ENCODE assay signal across 35 cellular contexts in the genomic region with DNA sequence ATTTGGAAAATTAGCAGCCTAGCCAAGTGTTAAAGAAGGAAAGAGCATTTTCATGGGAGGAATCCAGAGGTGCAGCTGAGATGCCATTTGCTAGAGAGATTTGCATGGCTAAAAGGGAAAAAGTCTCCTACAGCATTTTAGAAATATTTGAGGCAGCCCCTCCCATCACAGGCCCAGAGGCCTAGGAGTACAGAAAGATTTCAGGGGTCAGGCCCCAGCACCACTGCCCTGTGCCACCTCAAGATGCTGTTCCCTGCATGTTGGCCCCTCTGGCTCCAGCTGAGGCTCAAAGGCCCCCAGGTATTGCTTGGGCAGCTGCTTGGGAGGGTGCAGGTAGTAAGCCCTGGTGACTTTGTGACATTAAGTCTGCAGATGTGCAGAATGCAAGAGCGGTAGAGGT. TPM values are rescaled to one million over a fixed set of nuclear protein-coding genes. Genes with fewer than 3 reads are reported as not detected.
"Had no signal": no experiment of that assay in that cellular context is flagged by ENCODE, and none has a peak within 500 bp of the region (broad histone marks: within the 10 kb centered on the region; RNA-seq: fewer than 3 reads in every experiment).

No MANE protein-coding gene starts in this region.

- DNase-seq: activated B cell treated with CpG ODN at 0.5 μM for 24 hours; activated CD4-positive, alpha-beta memory T cell treated with anti-CD3 and anti-CD28 coated beads for 36 hours; activated CD4-positive, alpha-beta T cell treated with anti-CD3 and anti-CD28 coated beads for 4 hours; activated CD4-positive, alpha-beta T cell treated with anti-CD3 and anti-CD28 coated beads, Interleukin-2, amount 10 ng/mL, durations not matched to agents 24 days and 14 days; activated CD4-positive, alpha-beta T cell treated with anti-CD3 and anti-CD28 coated beads, Interleukin-2, amount 50 U/mL, for 1 hour; activated CD4-positive, alpha-beta T cell treated with anti-CD3 and anti-CD28 coated beads, Interleukin-2, amount 50 U/mL, for 4 hours; activated CD4-positive, CD25-positive, alpha-beta regulatory T cell treated with anti-CD3 and anti-CD28 coated beads, Interleukin-2, amount 50 U/mL, for 72 hours; activated CD8-positive, alpha-beta memory T cell treated with anti-CD3 and anti-CD28 coated beads, Interleukin-2, amount 50 U/mL, for 4 hours; activated CD8-positive, alpha-beta T cell treated with anti-CD3 and anti-CD28 coated beads for 36 hours; activated effector memory CD4-positive, alpha-beta T cell treated with anti-CD3 and anti-CD28 coated beads, Interleukin-2, amount 50 U/mL, for 16 hours; activated gamma-delta T cell treated with Interleukin-2 at 50 U/mL for 16 hours; activated naive CD4-positive, alpha-beta T cell; activated naive CD4-positive, alpha-beta T cell treated with anti-CD3 and anti-CD28 coated beads for 36 hours; activated naive CD4-positive, alpha-beta T cell treated with anti-CD3 and anti-CD28 coated beads, Interleukin-2, amount 50 U/mL, for 16 hours; activated naive CD8-positive, alpha-beta T cell treated with anti-CD3 and anti-CD28 coated beads for 36 hours; activated T-cell treated with anti-CD3 and anti-CD28 coated beads for 4 hours; activated T-cell treated with anti-CD3 and anti-CD28 coated beads, Interleukin-2, amount 50 U/mL, for 1 hour; activated T-cell treated with anti-CD3 and anti-CD28 coated beads, Interleukin-2, amount 50 U/mL, for 4 hours; activated T-cell treated with anti-CD3 and anti-CD28 coated beads, Interleukin-2, amount 50 U/mL, for 72 hours; adrenal gland; amniotic stem cell; aorta; caudate nucleus; T-helper 1 cell; T-helper 2 cell; T-helper 9 cell had no signal

- H3K4me3 ChIP-seq: adrenal gland, cardiac muscle cell had no signal

- FAIRE-seq: astrocyte, bronchial epithelial cell, TTC549 had no signal

- H3K9me3 ChIP-seq: adrenal gland had no signal

- H3K27me3 ChIP-seq: adrenal gland, cardiac muscle cell had no signal

- H3K36me3 ChIP-seq: adrenal gland, cardiac muscle cell had no signal

- ATAC-seq: activated CD8-positive, alpha-beta T cell treated with anti-CD3 and anti-CD28 coated beads for 36 hours; activated naive CD4-positive, alpha-beta T cell treated with anti-CD3 and anti-CD28 coated beads, Interleukin-2, amount 50 U/mL, for 72 hours; activated T-cell treated with anti-CD3 and anti-CD28 coated beads, Interleukin-2, amount 50 U/mL, for 4 hours; activated T-cell treated with anti-CD3 and anti-CD28 coated beads, Interleukin-2, amount 50 U/mL, for 72 hours; activated T-helper 17 cell treated with anti-CD3 and anti-CD28 coated beads, Interleukin-2, amount 50 U/mL, for 72 hours had no signal

- H3K27ac ChIP-seq: adrenal gland, cardiac muscle cell, VCaP had no signal

RNA-seq across cellular contexts. Expression of gene NPR3, which starts 26.9 kb away (rescaled TPM):
- total RNA-seq: activated B cell treated with CpG ODN at 0.5 μM for 24 hours; activated CD8-positive, alpha-beta memory T cell treated with anti-CD3 and anti-CD28 coated beads for 36 hours; activated naive CD8-positive, alpha-beta T cell treated with anti-CD3 and anti-CD28 coated beads for 36 hours; activated T-helper 1 cell treated with anti-CD3 and anti-CD28 coated beads, Interleukin-12 subunit alpha, Interleukin-12 subunit beta, Interleukin-2, Interleukin-4 antibody, amounts not matched to agents 30 ng/mL and 10 ng/mL and 1 ng/mL, durations not matched to agents 14 hours and 24 hours and 36 hours had no signal
